19 cellular contexts compared by ENCODE assay signal in the genomic region with DNA sequence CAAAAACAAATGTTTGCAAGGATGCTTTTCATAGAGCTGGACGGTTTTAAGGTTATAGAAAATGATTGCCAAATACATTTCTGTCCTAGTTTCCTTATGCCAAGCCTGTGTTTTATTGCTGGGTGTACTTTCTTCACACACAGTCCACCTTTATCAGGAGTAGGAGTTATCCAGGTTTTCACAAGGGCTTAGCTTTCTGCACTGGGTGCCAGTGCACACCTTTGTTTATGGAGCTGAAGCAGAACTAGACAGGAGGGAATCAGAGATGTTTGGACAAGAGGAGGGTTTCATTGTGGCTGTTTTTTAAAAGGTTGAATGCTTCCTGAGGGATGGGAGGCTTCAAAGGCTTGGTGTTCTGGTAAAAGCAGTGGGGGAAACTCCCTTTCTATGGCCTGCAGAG. TPM values are rescaled to one million over a fixed set of nuclear protein-coding genes. Genes with fewer than 3 reads are reported as not detected.
A peak's percentile ranks its signal among the peaks of the same experiment; 100 is the strongest.
DNase-seq lines count a peak whose midpoint lies in the region; TF ChIP-seq lines count a peak whose summit lies in the region.
"Had no signal": no experiment of that assay in that cellular context is flagged by ENCODE, and none has a peak within 500 bp of the region (broad histone marks: within the 10 kb centered on the region; RNA-seq: fewer than 3 reads in every experiment).

No MANE protein-coding gene starts in this region.

- no peaks in the 10 kb centered on the region for H3K9me3 ChIP-seq in colonic mucosa
- H3K9me3 ChIP-seq in mucosa of rectum (ENCODE audit: control insufficient read depth in 2 of 2, low read length in 2 of 2): peaks cover 6% of the 10 kb centered on the region in 2 donors
- no peaks in the 10 kb centered on the region for H3K9me3 ChIP-seq in thyroid gland

- H3K9ac ChIP-seq in colonic mucosa (ENCODE audit: low read depth in 2 of 2, low read length in 2 of 2): peak overlapping the region in 1 of 2 donors; percentile 44
- peak overlapping the region in 1 of 2 donors; percentile 22 for H3K9ac ChIP-seq in mucosa of rectum (ENCODE audit: low read depth in 1 of 2, low read length in 2 of 2)
- H3K9ac ChIP-seq: BLaER1 had no signal

- 83 to 93% methylated on average over 1 of the region's 1 CpG for WGBS in thyroid gland, 2 donors

- H3K27ac ChIP-seq in colonic mucosa (peak overlapping the region; percentile 80), mucosa of rectum (ENCODE audit: low read depth in 2 of 2, low read length in 2 of 2) (peak overlapping the region; percentile 82 to 90), thyroid gland (no peak overlapping the region), substantia nigra (ENCODE audit: low read depth, low read length, poor library complexity, severe bottlenecking) (no peak overlapping the region)
- H3K27ac ChIP-seq: 22Rv1, BLaER1 had no signal

- no peak overlapping the region for H3K4me3 ChIP-seq in colonic mucosa
- peak overlapping the region in 1 of 2 donors; percentile 31 for H3K4me3 ChIP-seq in mucosa of rectum (ENCODE audit: low read length in 2 of 2)
- H3K4me3 ChIP-seq in thyroid gland (replicated peaks in 1 of 3): no peak overlapping the region
- H3K4me3 ChIP-seq: BLaER1 had no signal

- H3K4me1 ChIP-seq in colonic mucosa: peaks cover 6% of the 10 kb centered on the region
- peaks cover 27 to 44% of the 10 kb centered on the region in 2 donors for H3K4me1 ChIP-seq in mucosa of rectum (ENCODE audit: control insufficient read depth in 2 of 2, insufficient read depth in 2 of 2, low read length in 2 of 2)
- peaks cover 14 to 29% of the 10 kb centered on the region in 2 donors for H3K4me1 ChIP-seq in thyroid gland
- H3K4me1 ChIP-seq: Caco-2 had no signal

- no peak for TF ChIP-seq POLR2A in thyroid gland (IDR thresholded peaks at IDR 0.05)

- intact Hi-C loops in colonic mucosa (cut with DNase I): no loop called here
- intact Hi-C loops in thyroid gland (cut with DNase I): no loop called here

- DNase-seq in LoVo (ENCODE audit: low spot score) (peak; percentile 39), colonic mucosa (peak; percentile 66), thyroid gland (peak; percentile 11 to 12), substantia nigra (lab: John Stamatoyannopoulos, UW) (no peak)
- no peak for DNase-seq in NK-92 treated with Interleukin-12 subunit alpha and Interleukin-12 subunit beta, amount 100 ng/mL, for 24 hours (lab: John Stamatoyannopoulos, UW)
- DNase-seq in activated effector memory CD4-positive, alpha-beta T cell treated with Interleukin-2 at 50 U/mL for 16 hours: no peak
- DNase-seq: AML-193; Caco-2; CD8-positive, alpha-beta memory T cell; DMS53; HCEC 1CT; HFFc6 had no signal

- H3K36me3 ChIP-seq in colonic mucosa (no peaks in the 10 kb centered on the region), mucosa of rectum (ENCODE audit: control insufficient read depth in 2 of 2, insufficient read depth in 2 of 2, low read length in 2 of 2) (no peaks in the 10 kb centered on the region), thyroid gland (no peaks in the 10 kb centered on the region)
- H3K36me3 ChIP-seq: BLaER1 had no signal

- H3K27me3 ChIP-seq in colonic mucosa (no peaks in the 10 kb centered on the region), mucosa of rectum (ENCODE audit: control insufficient read depth in 2 of 2, insufficient read depth in 2 of 2, low read length in 2 of 2) (no peaks in the 10 kb centered on the region), thyroid gland (no peaks in the 10 kb centered on the region)
- H3K27me3 ChIP-seq: BLaER1 had no signal

- TF ChIP-seq CTCF in colonic mucosa (IDR thresholded peaks at IDR 0.05) (no peak), thyroid gland (IDR thresholded peaks at IDR 0.05) (no peak)

RNA-seq across cellular contexts. Expression of a gene that starts 29.5 kb away (rescaled TPM):
- total RNA-seq in colonic mucosa: 100 to 1,000 TPM; 646 to 707 TPM
- total RNA-seq in thyroid gland: under 1 TPM in 1 of 4 donors, not detected in 3; 0.67 TPM
- total RNA-seq: A673; Caco-2; CD8-positive, alpha-beta memory T cell; Daoy; H1; HFFc6; HT1080 had no signal

Comparison
In these comparisons a context has a peak if more than half of its experiments do, and no peak if none do; other contexts are left out.
1. DNase-seq: peak in LoVo (single experiment), colonic mucosa (single experiment) and thyroid gland (2 of 2); none in NK-92 treated with Interleukin-12 subunit alpha and Interleukin-12 subunit beta, amount 100 ng/mL, for 24 hours (single experiment), substantia nigra (0 of 49) and activated effector memory CD4-positive, alpha-beta T cell treated with Interleukin-2 at 50 U/mL for 16 hours (single experiment).
2. H3K27ac ChIP-seq: peak in colonic mucosa (single experiment) and mucosa of rectum (2 of 2); none in thyroid gland (0 of 3) and substantia nigra (single experiment).
3. RNA of a gene that starts 29.5 kb away (total RNA-seq): 646 to 707 TPM in colonic mucosa; 0.67 TPM in thyroid gland; every median in the first group is over 100 times any median in the second.